In genomic region chr10:125083576-125083920, GRCh38 we compare ENCODE assay signal across 9 cellular contexts.
DNase-seq lines count a peak whose midpoint lies in the region; ATAC-seq and TF ChIP-seq lines count a peak whose summit lies in the region.
"Had no signal": no experiment of that assay in that cellular context is flagged by ENCODE, and none has a peak within 500 bp of the region (broad histone marks: within the 10 kb centered on the region; RNA-seq: fewer than 3 reads in every experiment).

No MANE protein-coding gene starts in this region.

- H3K4me2 ChIP-seq in SK-N-SH = peak overlapping the region; percentile 33; the same call in 1 of the 2 replicates

- no peak for TF ChIP-seq POLR2A in right lobe of liver (IDR thresholded peaks at IDR 0.05)

- peaks cover 10% of the 10 kb centered on the region for H3F3A ChIP-seq in SK-N-SH (replicated peaks; ENCODE audit: insufficient read depth)

- H3K36me3 ChIP-seq in SK-N-SH (replicated peaks in 1 of 2; ENCODE audit: control insufficient read depth in 1 of 2, insufficient read depth in 2 of 2, low read length in 1 of 2) (peaks cover 2 to 4% of the 10 kb centered on the region in 2 experiments), right lobe of liver (no peaks in the 10 kb centered on the region), upper lobe of right lung (peaks cover 17% of the 10 kb centered on the region)

- peaks cover 29% of the 10 kb centered on the region for H4K20me1 ChIP-seq in SK-N-SH (ENCODE audit: insufficient read depth)

- H3K4me3 ChIP-seq in SK-N-SH (ENCODE audit: low read depth in 2 of 2, low read length in 1 of 2) (no peak overlapping the region), right lobe of liver (no peak overlapping the region), upper lobe of right lung (no peak overlapping the region)

- H3K4me1 ChIP-seq in SK-N-SH (ENCODE audit: control insufficient read depth in 1 of 2, insufficient read depth in 2 of 2, low read depth in 1 of 2, low read length in 1 of 2) = peaks cover 11 to 28% of the 10 kb centered on the region in 2 experiments; a peak in 3 of 4 replicates
- H3K4me1 ChIP-seq in right lobe of liver = peaks cover 0 to 19% (median 6%) of the 10 kb centered on the region in 4 donors
- peaks cover 15% of the 10 kb centered on the region for H3K4me1 ChIP-seq in upper lobe of right lung

- no peak overlapping the region for H2AFZ ChIP-seq in SK-N-SH (ENCODE audit: low read depth)

- peak overlapping the region in 1 of 2 experiments; percentile 66; a peak in 2 of 4 replicates for H3K27ac ChIP-seq in SK-N-SH (ENCODE audit: low read depth in 2 of 2, low read length in 1 of 2)
- peak overlapping the region in 2 of 3 donors; percentile 13 to 43 for H3K27ac ChIP-seq in right lobe of liver
- no peak overlapping the region for H3K27ac ChIP-seq in upper lobe of right lung

- 88% methylated on average over 10 of the region's 10 CpGs for WGBS in SK-N-SH (ENCODE audit: low lambda C conversion rate)
- 67% methylated on average over 8 of the region's 10 CpGs for WGBS in right lobe of liver (ENCODE audit: insufficient coverage, low coverage, low lambda C conversion rate, missing lambda C conversion rate)

- TF ChIP-seq CTCF in SK-N-SH (IDR thresholded peaks at IDR 0.05) = no peak
- no peak for TF ChIP-seq CTCF in right lobe of liver (IDR thresholded peaks at IDR 0.05)
- TF ChIP-seq CTCF in upper lobe of right lung (IDR thresholded peaks at IDR 0.05) = no peak

- H3K9me3 ChIP-seq in SK-N-SH = no peaks in the 10 kb centered on the region
- no peaks in the 10 kb centered on the region for H3K9me3 ChIP-seq in right lobe of liver
- H3K9me3 ChIP-seq in upper lobe of right lung = no peaks in the 10 kb centered on the region

- H3K27me3 ChIP-seq in SK-N-SH (ENCODE audit: insufficient read depth) (no peaks in the 10 kb centered on the region), right lobe of liver (no peaks in the 10 kb centered on the region), upper lobe of right lung (no peaks in the 10 kb centered on the region)

- no peaks in the 10 kb centered on the region for H3K9me2 ChIP-seq in SK-N-SH

- no peak for TF ChIP-seq EP300 in SK-N-SH (IDR thresholded peaks at IDR 0.05; ENCODE audit: borderline replicate concordance in 1 of 2, low read depth in 1 of 2, low read length in 1 of 2)

- H3K9ac ChIP-seq in SK-N-SH = 0 out of 2 replicates have a peak overlapping the region, but pooled peaks have one; percentile 11

- CTCF ChIA-PET in SK-N-SH (lab: Yijun Ruan, JAX) = interaction anchor here (0.8 to 2.0 kb wide), 3 partner anchors 22 to 91 kb away, joined by 3 to 7 read pairs (median 5); no protein-coding TSS in a partner anchor

- TF ChIP-seq RAD21 in SK-N-SH (IDR thresholded peaks at IDR 0.05; ENCODE audit: low read length) = no peak

- intact Hi-C loops in right lobe of liver (cut with DNase I) (no loop called here), upper lobe of right lung (cut with DNase I) (no loop called here)

- peaks cover 63% of the 10 kb centered on the region for H3K79me2 ChIP-seq in SK-N-SH (ENCODE audit: insufficient read depth)

- POLR2A ChIA-PET in SK-N-SH (lab: Yijun Ruan, JAX) = no interaction called here

- no peak for ATAC-seq in SK-N-SH treated with all-trans-retinoic acid at 6 μM for 48 hours
- ATAC-seq in right lobe of liver = peak in 1 of 4 donors; percentile 31
- ATAC-seq in upper lobe of right lung = no peak
- ATAC-seq in GM18909 (IDR thresholded peaks at IDR 0.05; ENCODE audit: poor library complexity, unreplicated experiment) = no peak
- no peak for ATAC-seq in GM21825 (IDR thresholded peaks at IDR 0.05; ENCODE audit: unreplicated experiment)

- DNase-seq in SK-N-SH (no peak), dermis blood vessel endothelial cell (peak; percentile 75), right lobe of liver (no peak), upper lobe of right lung (peak; percentile 55)
- no peak for DNase-seq in stimulated activated CD4-positive, alpha-beta T cell treated with anti-CD3 and anti-CD28 coated beads, Interleukin-4, amount 100 ng/mL, for 24 hours
- DNase-seq: NCI-H1048 had no signal

TF ChIP-seq in SK-N-SH, 30 proteins besides CTCF, POLR2A, EP300 and RAD21:
- no peak for TF ChIP-seq GATA2 (CRISPR knock-in tag; IDR thresholded peaks at IDR 0.05)
- no peak for TF ChIP-seq FOXJ3 (CRISPR knock-in tag; IDR thresholded peaks at IDR 0.05)
- TF ChIP-seq RFX5 (IDR thresholded peaks at IDR 0.05; ENCODE audit: low read length) = no peak
- no peak for TF ChIP-seq JUND (IDR thresholded peaks at IDR 0.05)
- TF ChIP-seq FOXM1 (IDR thresholded peaks at IDR 0.05; ENCODE audit: low read depth) = no peak
- TF ChIP-seq TCF12 (IDR thresholded peaks at IDR 0.05) = no peak
- no peak for TF ChIP-seq EZH2phosphoT487 (IDR thresholded peaks at IDR 0.05; ENCODE audit: borderline replicate concordance, low read depth)
- TF ChIP-seq MEF2A (IDR thresholded peaks at IDR 0.05; ENCODE audit: borderline replicate concordance, low read depth) = no peak
- TF ChIP-seq TAF1 (IDR thresholded peaks at IDR 0.05; ENCODE audit: borderline replicate concordance, low read depth, low read length) = no peak
- TF ChIP-seq TEAD4 (IDR thresholded peaks at IDR 0.05; ENCODE audit: borderline replicate concordance, insufficient read depth) = no peak
- TF ChIP-seq NRF1 (IDR thresholded peaks at IDR 0.05; ENCODE audit: low read depth, low read length) = no peak
- TF ChIP-seq IRF3 (IDR thresholded peaks at IDR 0.05; ENCODE audit: low read depth, low read length) = no peak
- TF ChIP-seq GABPA (IDR thresholded peaks at IDR 0.05; ENCODE audit: low read depth) = no peak

TF ChIP-seq in SK-N-SH treated with all-trans-retinoic acid at 6 μM for 48 hours, 23 proteins besides CTCF, POLR2A, EP300 and RAD21 (continues in another document):
- TF ChIP-seq ESRRG (CRISPR knock-in tag; IDR thresholded peaks at IDR 0.05) (no peak), ZNF565 (CRISPR knock-in tag; conservative IDR thresholded peaks at IDR 0.05; ENCODE audit: low read depth) (no peak), TOX (CRISPR knock-in tag; IDR thresholded peaks at IDR 0.05; ENCODE audit: borderline replicate concordance) (no peak), SNAI2 (CRISPR knock-in tag; IDR thresholded peaks at IDR 0.05) (no peak), RARB (CRISPR knock-in tag; IDR thresholded peaks at IDR 0.05) (no peak), ZFP3 (CRISPR knock-in tag; IDR thresholded peaks at IDR 0.05) (no peak), GLIS3 (CRISPR knock-in tag; IDR thresholded peaks at IDR 0.05) (no peak), ZNF70 (CRISPR knock-in tag; IDR thresholded peaks at IDR 0.05) (no peak), PPARA (CRISPR knock-in tag; IDR thresholded peaks at IDR 0.05; ENCODE audit: borderline replicate concordance) (no peak), ISL1 (CRISPR knock-in tag; IDR thresholded peaks at IDR 0.05) (no peak), ZNF8 (CRISPR knock-in tag; IDR thresholded peaks at IDR 0.05) (no peak), TSHZ2 (CRISPR knock-in tag; IDR thresholded peaks at IDR 0.05) (no peak)
- TF ChIP-seq, protein P1, sequence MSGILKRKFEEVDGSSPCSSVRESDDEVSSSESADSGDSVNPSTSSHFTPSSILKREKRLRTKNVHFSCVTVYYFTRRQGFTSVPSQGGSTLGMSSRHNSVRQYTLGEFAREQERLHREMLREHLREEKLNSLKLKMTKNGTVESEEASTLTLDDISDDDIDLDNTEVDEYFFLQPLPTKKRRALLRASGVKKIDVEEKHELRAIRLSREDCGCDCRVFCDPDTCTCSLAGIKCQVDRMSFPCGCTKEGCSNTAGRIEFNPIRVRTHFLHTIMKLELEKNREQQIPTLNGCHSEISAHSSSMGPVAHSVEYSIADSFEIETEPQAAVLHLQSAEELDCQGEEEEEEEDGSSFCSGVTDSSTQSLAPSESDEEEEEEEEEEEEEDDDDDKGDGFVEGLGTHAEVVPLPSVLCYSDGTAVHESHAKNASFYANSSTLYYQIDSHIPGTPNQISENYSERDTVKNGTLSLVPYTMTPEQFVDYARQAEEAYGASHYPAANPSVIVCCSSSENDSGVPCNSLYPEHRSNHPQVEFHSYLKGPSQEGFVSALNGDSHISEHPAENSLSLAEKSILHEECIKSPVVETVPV (CRISPR knock-in tag; IDR thresholded peaks at IDR 0.05) = no peak
- TF ChIP-seq, protein P2, sequence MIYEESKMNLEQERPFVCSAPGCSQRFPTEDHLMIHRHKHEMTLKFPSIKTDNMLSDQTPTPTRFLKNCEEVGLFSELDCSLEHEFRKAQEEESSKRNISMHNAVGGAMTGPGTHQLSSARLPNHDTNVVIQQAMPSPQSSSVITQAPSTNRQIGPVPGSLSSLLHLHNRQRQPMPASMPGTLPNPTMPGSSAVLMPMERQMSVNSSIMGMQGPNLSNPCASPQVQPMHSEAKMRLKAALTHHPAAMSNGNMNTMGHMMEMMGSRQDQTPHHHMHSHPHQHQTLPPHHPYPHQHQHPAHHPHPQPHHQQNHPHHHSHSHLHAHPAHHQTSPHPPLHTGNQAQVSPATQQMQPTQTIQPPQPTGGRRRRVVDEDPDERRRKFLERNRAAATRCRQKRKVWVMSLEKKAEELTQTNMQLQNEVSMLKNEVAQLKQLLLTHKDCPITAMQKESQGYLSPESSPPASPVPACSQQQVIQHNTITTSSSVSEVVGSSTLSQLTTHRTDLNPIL (CRISPR knock-in tag; IDR thresholded peaks at IDR 0.05; ENCODE audit: low read depth) = no peak

Comparison
In these comparisons a context has a peak if more than half of its experiments do, and no peak if none do; other contexts are left out.
1. DNase-seq: peak in dermis blood vessel endothelial cell (single experiment) and upper lobe of right lung (single experiment); none in SK-N-SH (single experiment), right lobe of liver (0 of 3) and stimulated activated CD4-positive, alpha-beta T cell treated with anti-CD3 and anti-CD28 coated beads, Interleukin-4, amount 100 ng/mL, for 24 hours (single experiment).